8 cellular contexts compared by ENCODE assay signal in the genomic region with DNA sequence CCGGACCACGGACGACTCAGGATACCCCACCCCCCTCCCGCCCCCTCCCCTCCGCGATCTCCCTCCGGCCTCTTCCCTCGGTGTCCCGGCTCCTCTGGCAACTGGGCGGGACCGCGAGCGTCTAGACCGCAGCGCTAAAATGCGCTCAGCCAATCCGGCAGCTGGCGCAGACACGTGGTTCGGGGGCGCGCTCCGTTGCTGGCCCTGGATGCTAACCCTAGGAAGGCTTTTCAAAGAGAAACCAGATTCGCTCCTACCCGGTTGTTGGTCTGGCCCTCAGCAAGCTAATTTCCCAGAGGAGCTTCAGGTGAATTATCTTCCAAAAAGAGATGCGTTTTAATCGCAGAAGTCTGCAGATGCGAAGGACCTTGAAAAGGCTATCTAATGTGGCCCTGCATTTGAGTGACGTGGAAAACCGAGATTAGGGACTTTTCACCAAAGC. TPM values are rescaled to one million over a fixed set of nuclear protein-coding genes. Genes with fewer than 3 reads are reported as not detected.
A peak's percentile ranks its signal among the peaks of the same experiment; 100 is the strongest.
DNase-seq lines count a peak whose midpoint lies in the region; ATAC-seq and TF ChIP-seq lines count a peak whose summit lies in the region.

Gene DZIP1 (minus strand): TSS at position 96 of the 442 bp plus-strand sequence. CDS start 2,677 bp downstream, outside the sequence.

- intact Hi-C loops in activated naive CD4-positive, alpha-beta T cell treated with anti-CD3 and anti-CD28 coated beads for 36 hours (cut with micrococcal nuclease): no loop called here
- intact Hi-C loops in left ventricle myocardium superior (cut with micrococcal nuclease): no loop called here
- intact Hi-C loops in ovary (cut with DNase I): no loop called here

- CTCF ChIA-PET in activated naive CD4-positive, alpha-beta T cell treated with anti-CD3 and anti-CD28 coated beads for 36 hours (lab: Charles Lee): no interaction called here

- H3K9me3 ChIP-seq in ovary: no peaks in the 10 kb centered on the region

- TF ChIP-seq EP300 in ovary (IDR thresholded peaks at IDR 0.05): no peak

- WGBS in ovary, 3 donors: 0 to 2% (median 1%) methylated on average over 24 to 30 of the region's 30 CpGs

- H3K4me1 ChIP-seq in ovary (ENCODE audit: insufficient read depth): peaks cover 2% of the 10 kb centered on the region

- H3K27ac Mint-ChIP-seq in activated naive CD4-positive, alpha-beta T cell treated with anti-CD3 and anti-CD28 coated beads for 36 hours: no peak within 1 kb of the TSS

- no peak for TF ChIP-seq CTCF in ovary (IDR thresholded peaks at IDR 0.05)

- H3K27me3 ChIP-seq in ovary: no peaks in the 10 kb centered on the region

- DNase-seq in activated naive CD4-positive, alpha-beta T cell treated with anti-CD3 and anti-CD28 coated beads for 36 hours: peak; percentile 32
- no peak for DNase-seq in activated naive CD4-positive, alpha-beta T cell treated with Interleukin-2 at 50 U/mL for 16 hours
- peak; percentile 44 for DNase-seq in NCI-H524 treated with DMSO at 0.1 percent for 48 hours (lab: John Stamatoyannopoulos, UW)
- DNase-seq in left ventricle myocardium superior: peak; percentile 87
- DNase-seq in ovary: peak; percentile 85 to 91 (median 89)

- peaks cover 5% of the 10 kb centered on the region for H3K4me1 Mint-ChIP-seq in activated naive CD4-positive, alpha-beta T cell treated with anti-CD3 and anti-CD28 coated beads for 36 hours (ENCODE audit: low read depth)

- peak within 1 kb of the TSS; percentile 63 for H3K4me3 Mint-ChIP-seq in activated naive CD4-positive, alpha-beta T cell treated with anti-CD3 and anti-CD28 coated beads for 36 hours

- H3K27ac ChIP-seq in angular gyrus (ENCODE audit: low read depth, low read length) (peak within 1 kb of the TSS; percentile 81), ovary (peak within 1 kb of the TSS; percentile 74 to 75)

- no peak for TF ChIP-seq POLR2A in ovary (IDR thresholded peaks at IDR 0.05)

- H3K4me3 ChIP-seq in ovary: peak within 1 kb of the TSS; percentile 82

- H3K36me3 ChIP-seq in ovary: no peaks in the 10 kb centered on the region

- ATAC-seq in HG02763 (IDR thresholded peaks at IDR 0.05; ENCODE audit: unreplicated experiment): peak; percentile 74
- ATAC-seq in left ventricle myocardium superior: peak; percentile 96
- ATAC-seq in GM18861 (IDR thresholded peaks at IDR 0.05; ENCODE audit: unreplicated experiment): no peak

- H3K36me3 Mint-ChIP-seq in activated naive CD4-positive, alpha-beta T cell treated with anti-CD3 and anti-CD28 coated beads for 36 hours (ENCODE audit: low read depth): no peaks in the 10 kb centered on the region

- peaks cover 42% of the 10 kb centered on the region for H3K27me3 Mint-ChIP-seq in activated naive CD4-positive, alpha-beta T cell treated with anti-CD3 and anti-CD28 coated beads for 36 hours (ENCODE audit: low read depth)

- no peaks in the 10 kb centered on the region for H3K9me3 Mint-ChIP-seq in activated naive CD4-positive, alpha-beta T cell treated with anti-CD3 and anti-CD28 coated beads for 36 hours

RNA-seq across cellular contexts. Expression of gene DZIP1, which starts in this region (rescaled TPM):
- total RNA-seq in activated naive CD4-positive, alpha-beta T cell treated with anti-CD3 and anti-CD28 coated beads for 36 hours: under 1 TPM; 0.15 to 0.41 TPM
- total RNA-seq in left ventricle myocardium superior (4.0 TPM), ovary (10 to 100 TPM; 22.1 to 55.8 (median 45.2) TPM)
- 10 to 100 TPM; 25.4 to 30.0 TPM for polyA plus RNA-seq in ovary

Comparison
In these comparisons a context has a peak if more than half of its experiments do, and no peak if none do; other contexts are left out.
1. Peak in DNase-seq in activated naive CD4-positive, alpha-beta T cell treated with anti-CD3 and anti-CD28 coated beads for 36 hours; RNA of the gene not detected or under 1 TPM.